Comparison of ENCODE assay signal across 8 cellular contexts in genomic region chr4:165872443-165873297, GRCh38.
DNase-seq lines count a peak whose midpoint lies in the region; ATAC-seq and TF ChIP-seq lines count a peak whose summit lies in the region.

TSS of gene TLL1 (plus strand) at chr4:165873237. CDS start at chr4:165873905, 668 bp downstream.

- DNase-seq in ELF-1 (ENCODE audit: low read depth, low spot score) (peak; percentile 24), NCI-H748 treated with DMSO at 0.1 percent for 48 hours (lab: John Stamatoyannopoulos, UW) (peak; percentile 42), fibroblast of mammary gland (ENCODE audit: low read depth) (peak; percentile 31), AML-193 (lab: John Stamatoyannopoulos, UW) (no peak), UCSD-AML1 (lab: John Stamatoyannopoulos, UW; ENCODE audit: unreplicated experiment) (no peak)
- no peak for DNase-seq in activated CD4-positive, alpha-beta T cell treated with anti-CD3 and anti-CD28 coated beads, Interleukin-2, amount 50 U/mL, for 1 hour

- H3K36me3 ChIP-seq in neuron (ENCODE audit: insufficient read depth, low read length) = no peaks in the 10 kb centered on the region

- peak within 1 kb of the TSS; percentile 48 for H3K4me3 ChIP-seq in fibroblast of mammary gland (ENCODE audit: control insufficient read depth, low read depth, low read length)
- peak within 1 kb of the TSS; percentile 51 for H3K4me3 ChIP-seq in neuron (ENCODE audit: low read length)

- ATAC-seq in HG03159 (IDR thresholded peaks at IDR 0.05; ENCODE audit: unreplicated experiment) = no peak

- H3K4me1 ChIP-seq in neuron (ENCODE audit: insufficient read depth, low read length) = peaks cover 24% of the 10 kb centered on the region

- H3K9me3 ChIP-seq in neuron (ENCODE audit: low read length) = no peaks in the 10 kb centered on the region

- TF ChIP-seq CTCF in fibroblast of mammary gland (conservative IDR thresholded peaks at IDR 0.05; ENCODE audit: control insufficient read depth, insufficient read depth, low read depth, low read length) = no peak

- H2AFZ ChIP-seq in neuron (ENCODE audit: low read depth, low read length) = peak within 1 kb of the TSS; percentile 94

- H3K27me3 ChIP-seq in neuron (ENCODE audit: insufficient read depth, low read length) = peaks cover 75% of the 10 kb centered on the region

Comparison
In these comparisons a context has a peak if more than half of its experiments do, and no peak if none do; other contexts are left out.
1. DNase-seq: peak in ELF-1 (single experiment), NCI-H748 treated with DMSO at 0.1 percent for 48 hours (single experiment) and fibroblast of mammary gland (single experiment); none in AML-193 (0 of 2), activated CD4-positive, alpha-beta T cell treated with anti-CD3 and anti-CD28 coated beads, Interleukin-2, amount 50 U/mL, for 1 hour (single experiment) and UCSD-AML1 (single experiment).